Comparison of ENCODE assay signal across 11 cellular contexts in the genomic region with DNA sequence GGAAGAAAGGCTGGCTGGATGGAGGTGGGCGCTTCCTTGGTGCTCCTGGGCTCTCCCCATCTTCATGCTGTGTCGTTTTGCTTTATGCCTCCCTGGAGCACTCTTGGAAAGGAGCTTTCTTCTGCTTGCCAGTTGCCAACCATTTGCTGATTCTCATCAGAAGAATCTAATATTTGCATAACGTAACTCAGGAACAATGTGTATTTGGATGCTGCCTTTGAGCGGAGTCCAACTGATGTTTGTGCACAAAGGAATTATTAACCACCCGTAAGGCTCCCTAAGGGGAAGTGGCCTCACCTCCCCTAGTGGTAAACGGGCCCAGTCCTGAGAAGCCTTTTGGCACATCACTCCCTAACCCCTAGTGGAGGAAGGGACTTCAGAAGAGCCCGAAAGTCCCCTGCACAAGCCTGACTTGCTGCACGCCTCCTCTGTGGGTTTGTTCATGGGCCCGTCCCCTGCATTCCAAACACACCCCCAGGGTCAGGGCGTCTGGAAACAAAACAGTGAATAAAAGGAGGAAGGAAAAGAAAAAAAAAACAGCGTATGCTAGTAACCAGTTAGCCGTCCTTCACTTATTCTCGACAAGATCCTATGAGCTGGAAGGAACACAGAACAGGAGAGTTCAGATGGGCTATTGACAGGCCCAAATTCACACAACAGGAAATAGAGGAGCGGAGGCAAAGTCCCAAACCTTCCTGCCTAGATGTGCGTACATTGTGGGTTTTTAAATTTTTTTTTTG.
A peak's percentile ranks its signal among the peaks of the same experiment; 100 is the strongest.
DNase-seq lines count a peak whose midpoint lies in the region; ATAC-seq and TF ChIP-seq lines count a peak whose summit lies in the region.
"Had no signal": no experiment of that assay in that cellular context is flagged by ENCODE, and none has a peak within 500 bp of the region (broad histone marks: within the 10 kb centered on the region; RNA-seq: fewer than 3 reads in every experiment).

No MANE protein-coding gene starts in this region.

- no peak for ATAC-seq in GM19324 (IDR thresholded peaks at IDR 0.05; ENCODE audit: low FRiP score, unreplicated experiment)
- no peak for ATAC-seq in GM21825 (IDR thresholded peaks at IDR 0.05; ENCODE audit: unreplicated experiment)

- DNase-seq in AG09319 (ENCODE audit: extremely low read depth, low read depth) (peak; percentile 31), HuH-7 (ENCODE audit: low spot score) (peak; percentile 64), cardiac fibroblast (ENCODE audit: low read depth in 2 of 2) (peak; percentile 22 to 30), medulla oblongata (ENCODE audit: extremely low spot score) (peak; percentile 30), T-helper 1 cell (no peak)
- DNase-seq in stimulated activated CD4-positive, alpha-beta T cell treated with anti-CD3 and anti-CD28 coated beads, Interleukin-4, amount 100 ng/mL, for 4 hours: no peak
- DNase-seq: activated CD4-positive, alpha-beta T cell treated with anti-CD3 and anti-CD28 coated beads, Interleukin-2, amount 10 ng/mL, durations not matched to agents 24 days and 14 days; NCI-H510A treated with DMSO at 0.1 percent for 48 hours had no signal

- H3K4me3 ChIP-seq in cardiac fibroblast (replicated peaks in 1 of 2; ENCODE audit: low read depth in 2 of 2, low read length in 2 of 2): no peak overlapping the region
- H3K4me3 ChIP-seq: vagina had no signal

- peak; percentile 43 for TF ChIP-seq CTCF in AG09319 (IDR thresholded peaks at IDR 0.05; ENCODE audit: low read depth, low read length)
- TF ChIP-seq CTCF in cardiac fibroblast (IDR thresholded peaks at IDR 0.05; ENCODE audit: low read depth, low read length): no peak

Comparison
In these comparisons a context has a peak if more than half of its experiments do, and no peak if none do; other contexts are left out.
1. DNase-seq: peak in AG09319 (single experiment), HuH-7 (single experiment), cardiac fibroblast (2 of 2) and medulla oblongata (single experiment); none in stimulated activated CD4-positive, alpha-beta T cell treated with anti-CD3 and anti-CD28 coated beads, Interleukin-4, amount 100 ng/mL, for 4 hours (0 of 2) and T-helper 1 cell (0 of 5).